ENCODE assay signal across 13 cellular contexts in genomic region chr2:122851972-122852531, GRCh38.
DNase-seq lines count a peak whose midpoint lies in the region; ATAC-seq and TF ChIP-seq lines count a peak whose summit lies in the region.
"Had no signal": no experiment of that assay in that cellular context is flagged by ENCODE, and none has a peak within 500 bp of the region (broad histone marks: within the 10 kb centered on the region; RNA-seq: fewer than 3 reads in every experiment).

No MANE protein-coding gene starts in this region.

- H4K20me1 ChIP-seq in PC-3 (ENCODE audit: low read length) (no peaks in the 10 kb centered on the region), smooth muscle cell (ENCODE audit: low read depth) (no peaks in the 10 kb centered on the region)
- H4K20me1 ChIP-seq: BLaER1 treated with 17β-estradiol and CSF1 and Interleukin-3, amounts not matched to agents 10 nM and 100 nM had no signal

- no peaks in the 10 kb centered on the region for H3K79me2 ChIP-seq in PC-3 (ENCODE audit: low read length)
- no peaks in the 10 kb centered on the region for H3K79me2 ChIP-seq in smooth muscle cell (ENCODE audit: low read depth)

- H3K9me3 ChIP-seq in MG63 (no peaks in the 10 kb centered on the region), PC-3 (ENCODE audit: low read length) (no peaks in the 10 kb centered on the region), smooth muscle cell (replicated peaks; ENCODE audit: low read depth) (no peaks in the 10 kb centered on the region)
- H3K9me3 ChIP-seq: BLaER1 treated with 17β-estradiol and CSF1 and Interleukin-3, amounts not matched to agents 10 nM and 100 nM; HAP-1 had no signal

- H3K4me1 ChIP-seq in PC-3 (ENCODE audit: insufficient read depth, low read length) (peaks cover 50% of the 10 kb centered on the region), smooth muscle cell (ENCODE audit: low read depth) (no peaks in the 10 kb centered on the region)
- H3K4me1 ChIP-seq: BLaER1 treated with 17β-estradiol and CSF1 and Interleukin-3, amounts not matched to agents 10 nM and 100 nM; HAP-1 had no signal

- no peaks in the 10 kb centered on the region for H3K9me2 ChIP-seq in PC-3 (replicated peaks; ENCODE audit: low read length)

- BruUV-seq in PC-3 (replicated peaks; lab: Mats Ljungman, UMichigan): no TSS peak

- ATAC-seq in PC-3: peak; percentile 74
- ATAC-seq: CD8-positive, alpha-beta T cell had no signal

- POLR2A ChIA-PET in PC-3 (lab: Charles Lee; ENCODE audit: unreplicated experiment): interaction anchor here (0.7 kb wide), 1 partner anchor 27 kb away, joined by 3 read pairs; no protein-coding TSS in a partner anchor

- no peak for TF ChIP-seq CTCF in PC-3 (conservative IDR thresholded peaks at IDR 0.05; ENCODE audit: low read depth, low read length)
- no peak for TF ChIP-seq CTCF in fibroblast of pulmonary artery (IDR thresholded peaks at IDR 0.05; ENCODE audit: low read length, missing control alignments)
- no peak for TF ChIP-seq CTCF in smooth muscle cell (IDR thresholded peaks at IDR 0.05; ENCODE audit: borderline replicate concordance, insufficient read depth, poor library complexity, severe bottlenecking)

- H3K27me3 ChIP-seq in MG63 (no peaks in the 10 kb centered on the region), PC-3 (ENCODE audit: low read length) (no peaks in the 10 kb centered on the region), smooth muscle cell (ENCODE audit: low read depth) (no peaks in the 10 kb centered on the region)
- H3K27me3 ChIP-seq: BLaER1 treated with 17β-estradiol and CSF1 and Interleukin-3, amounts not matched to agents 10 nM and 100 nM had no signal

- H3K9ac ChIP-seq in PC-3 (ENCODE audit: low read length) (peak overlapping the region; percentile 33), smooth muscle cell (ENCODE audit: low read depth) (no peak overlapping the region)
- H3K9ac ChIP-seq: BLaER1 treated with 17β-estradiol and CSF1 and Interleukin-3, amounts not matched to agents 10 nM and 100 nM had no signal

- intact Hi-C loops in PC-3 (cut with micrococcal nuclease): loop anchor here (1.0 to 10.0 kb wide), 9 partner anchors 21 to 663 kb away; no protein-coding TSS in a partner anchor

- H2AFZ ChIP-seq in PC-3 (ENCODE audit: low read length): no peak overlapping the region
- no peak overlapping the region for H2AFZ ChIP-seq in smooth muscle cell (ENCODE audit: low read depth)

- CTCF ChIA-PET in PC-3 (lab: Charles Lee): no interaction called here

- H3F3A ChIP-seq in PC-3 (ENCODE audit: low read length, unreplicated experiment) (no peaks in the 10 kb centered on the region), smooth muscle cell (ENCODE audit: low read depth) (no peaks in the 10 kb centered on the region)

- H3K4me2 ChIP-seq in PC-3 (ENCODE audit: low read length) (peak overlapping the region; percentile 20; the same call in 1 of the 2 replicates), smooth muscle cell (peak overlapping the region; percentile 70)
- H3K4me2 ChIP-seq: BLaER1 treated with 17β-estradiol and CSF1 and Interleukin-3, amounts not matched to agents 10 nM and 100 nM had no signal

- no peaks in the 10 kb centered on the region for H3K36me3 ChIP-seq in MG63
- H3K36me3 ChIP-seq in PC-3 (ENCODE audit: low read depth, low read length): no peaks in the 10 kb centered on the region
- no peaks in the 10 kb centered on the region for H3K36me3 ChIP-seq in smooth muscle cell (ENCODE audit: low read depth)
- H3K36me3 ChIP-seq: BLaER1 treated with 17β-estradiol and CSF1 and Interleukin-3, amounts not matched to agents 10 nM and 100 nM; HAP-1 had no signal

- DNase-seq in MG63 (peak; percentile 23), PC-3 (peak; percentile 87), fibroblast of pulmonary artery (ENCODE audit: low read depth) (peak; percentile 11), smooth muscle cell (lab: John Stamatoyannopoulos, UW; ENCODE audit: unreplicated experiment) (no peak), HCEC 1CT (no peak), DMS53 (lab: John Stamatoyannopoulos, UW) (no peak)
- DNase-seq in activated CD8-positive, alpha-beta memory T cell treated with anti-CD3 and anti-CD28 coated beads for 24 hours: no peak
- DNase-seq: CD8-positive, alpha-beta T cell; COR-L47; DMS 273 treated with DMSO at 0.1 percent for 48 hours had no signal

- WGBS in smooth muscle cell (ENCODE audit: low lambda C conversion rate): 38% methylated on average over 4 of the region's 4 CpGs

- no peak overlapping the region; the same call in 1 of the 2 replicates for H3K4me3 ChIP-seq in MG63
- H3K4me3 ChIP-seq in PC-3 (ENCODE audit: low read length): no peak overlapping the region
- no peak overlapping the region for H3K4me3 ChIP-seq in fibroblast of pulmonary artery (replicated peaks; ENCODE audit: low read depth, low read length)
- H3K4me3 ChIP-seq in smooth muscle cell: no peak overlapping the region
- H3K4me3 ChIP-seq: BLaER1 treated with 17β-estradiol and CSF1 and Interleukin-3, amounts not matched to agents 10 nM and 100 nM; HAP-1 had no signal

- H3K27ac ChIP-seq in PC-3 (ENCODE audit: low read length) (peak overlapping the region; percentile 85), smooth muscle cell (ENCODE audit: low read depth) (no peak overlapping the region)
- H3K27ac ChIP-seq: BLaER1 treated with 17β-estradiol and CSF1 and Interleukin-3, amounts not matched to agents 10 nM and 100 nM; HL-60 had no signal

Comparison
In these comparisons a context has a peak if more than half of its experiments do, and no peak if none do; other contexts are left out.
1. DNase-seq: peak in MG63 (single experiment), PC-3 (single experiment) and fibroblast of pulmonary artery (single experiment); none in smooth muscle cell (single experiment), activated CD8-positive, alpha-beta memory T cell treated with anti-CD3 and anti-CD28 coated beads for 24 hours (single experiment), HCEC 1CT (single experiment) and DMS53 (single experiment).